ENCODE assay signal across 1 cellular context in genomic region chr12:9736931-9737705, GRCh38.
TF ChIP-seq lines count a peak whose summit lies in the region.

No MANE protein-coding gene starts in this region.

TF ChIP-seq in HepG2, 621 proteins besides CTCF, POLR2A, EP300 and RAD21:
- TF ChIP-seq HMG20A (CRISPR knock-in tag; IDR thresholded peaks at IDR 0.05; ENCODE audit: borderline replicate concordance) (no peak), NR2C2 (CRISPR knock-in tag; IDR thresholded peaks at IDR 0.05; ENCODE audit: borderline replicate concordance) (no peak), RELA (CRISPR knock-in tag; IDR thresholded peaks at IDR 0.05) (no peak), ZNF17 (CRISPR knock-in tag; IDR thresholded peaks at IDR 0.05) (no peak), THAP11 (CRISPR knock-in tag; IDR thresholded peaks at IDR 0.05) (no peak), IRF9 (CRISPR knock-in tag; IDR thresholded peaks at IDR 0.05; ENCODE audit: borderline replicate concordance) (no peak), MLX (CRISPR knock-in tag; IDR thresholded peaks at IDR 0.05) (no peak), ZMYM4 (CRISPR knock-in tag; IDR thresholded peaks at IDR 0.05) (no peak)
